Comparison of ENCODE assay signal across 12 cellular contexts in genomic region chr20:61724376-61724775, GRCh38.
DNase-seq lines count a peak whose midpoint lies in the region; ATAC-seq and TF ChIP-seq lines count a peak whose summit lies in the region.
"Had no signal": no experiment of that assay in that cellular context is flagged by ENCODE, and none has a peak within 500 bp of the region (broad histone marks: within the 10 kb centered on the region; RNA-seq: fewer than 3 reads in every experiment).

No MANE protein-coding gene starts in this region.

- H3K4me1 ChIP-seq in DND-41 (ENCODE audit: insufficient read depth, low read length) (no peaks in the 10 kb centered on the region), Karpas-422 (ENCODE audit: low read length) (peaks cover 5% of the 10 kb centered on the region), gastroesophageal sphincter (no peaks in the 10 kb centered on the region), aorta (ENCODE audit: control insufficient read depth in 1 of 2, insufficient read depth in 2 of 2, low read length in 2 of 2) (no peaks in the 10 kb centered on the region)
- H3K4me1 ChIP-seq: adrenal gland had no signal

- H3K27me3 ChIP-seq in DND-41 (ENCODE audit: insufficient read depth, low read length, poor library complexity), result no peaks in the 10 kb centered on the region
- H3K27me3 ChIP-seq in Karpas-422 (ENCODE audit: low read length), result no peaks in the 10 kb centered on the region; the same call in 1 of the 2 replicates
- no peaks in the 10 kb centered on the region for H3K27me3 ChIP-seq in brain microvascular endothelial cell (replicated peaks)
- H3K27me3 ChIP-seq in gastroesophageal sphincter, result peaks cover 61% of the 10 kb centered on the region
- H3K27me3 ChIP-seq in aorta (ENCODE audit: control insufficient read depth in 1 of 2, insufficient read depth in 2 of 2, low read length in 1 of 2), result no peaks in the 10 kb centered on the region
- H3K27me3 ChIP-seq: adrenal gland had no signal

- in situ Hi-C loops in brain microvascular endothelial cell (cut with HindIII; ENCODE audit: low pct_ligation_motif_present, low sequenced_read_pairs), result no loop called here

- TF ChIP-seq CTCF in DND-41 (IDR thresholded peaks at IDR 0.05; ENCODE audit: borderline replicate concordance, extremely low read depth, low read length, poor library complexity, severe bottlenecking) (peak; percentile 49), brain microvascular endothelial cell (IDR thresholded peaks at IDR 0.05; ENCODE audit: low read depth, low read length, missing control alignments) (peak; percentile 49), nephron (IDR thresholded peaks at IDR 0.05; ENCODE audit: unreplicated experiment in 3 of 3) (peak; percentile 16 to 43 (median 31)), gastroesophageal sphincter (IDR thresholded peaks at IDR 0.05) (no peak)

- H3K9me3 ChIP-seq in DND-41 (ENCODE audit: insufficient read depth, low read length, severe bottlenecking) (peaks cover 3% of the 10 kb centered on the region), Karpas-422 (ENCODE audit: low read length) (no peaks in the 10 kb centered on the region), gastroesophageal sphincter (no peaks in the 10 kb centered on the region), aorta (ENCODE audit: control insufficient read depth, low read length) (peaks cover 3% of the 10 kb centered on the region)
- H3K9me3 ChIP-seq: adrenal gland had no signal

- no peaks in the 10 kb centered on the region for H3K9me2 ChIP-seq in Karpas-422 (replicated peaks; ENCODE audit: insufficient read depth, low read length)

- H3K9ac ChIP-seq in DND-41 (ENCODE audit: low read depth, low read length), result no peak overlapping the region
- no peak overlapping the region for H3K9ac ChIP-seq in Karpas-422 (ENCODE audit: low read length)

- H3K79me2 ChIP-seq in DND-41 (ENCODE audit: insufficient read depth, low read length), result no peaks in the 10 kb centered on the region
- H3K79me2 ChIP-seq in Karpas-422 (ENCODE audit: low read length), result no peaks in the 10 kb centered on the region

- WGBS in gastroesophageal sphincter (ENCODE audit: low coverage in 1 of 2), 2 donors, result 5% methylated on average over 3 of the region's 4 CpGs; no CpG with 5 or more reads in 1 of the 2 donors
- WGBS in aorta, 2 donors, result 3% methylated on average over 4 of the region's 4 CpGs

- H2AFZ ChIP-seq in DND-41 (ENCODE audit: low read depth, low read length), result no peak overlapping the region
- H2AFZ ChIP-seq in Karpas-422 (ENCODE audit: low read length), result no peak overlapping the region

- H3K36me3 ChIP-seq in DND-41 (ENCODE audit: insufficient read depth, low read length), result no peaks in the 10 kb centered on the region
- no peaks in the 10 kb centered on the region for H3K36me3 ChIP-seq in Karpas-422 (ENCODE audit: insufficient read depth, low read length)
- no peaks in the 10 kb centered on the region for H3K36me3 ChIP-seq in brain microvascular endothelial cell (replicated peaks)
- H3K36me3 ChIP-seq in gastroesophageal sphincter, result no peaks in the 10 kb centered on the region
- H3K36me3 ChIP-seq in aorta (ENCODE audit: control insufficient read depth in 1 of 2, insufficient read depth in 2 of 2, low read length in 1 of 2), result no peaks in the 10 kb centered on the region
- H3K36me3 ChIP-seq: adrenal gland had no signal

- no peak for TF ChIP-seq POLR2A in gastroesophageal sphincter (IDR thresholded peaks at IDR 0.05)

- peaks cover 8% of the 10 kb centered on the region for H3K4me1 Mint-ChIP-seq in nephron

- peaks cover 15% of the 10 kb centered on the region for H3K27me3 Mint-ChIP-seq in nephron (ENCODE audit: low read depth)

- H3K4me3 Mint-ChIP-seq in nephron, result no peak overlapping the region

- no peak for ATAC-seq in DND-41 (ENCODE audit: insufficient read depth, low read depth)
- no peak for ATAC-seq in gastroesophageal sphincter
- no peak for ATAC-seq in aorta (ENCODE audit: low FRiP score)

- intact Hi-C loops in aorta (cut with DNase I), result no loop called here

- H3K4me2 ChIP-seq in DND-41 (ENCODE audit: insufficient read depth, low read length) (no peak overlapping the region), Karpas-422 (ENCODE audit: low read depth, low read length, poor library complexity, severe bottlenecking) (no peak overlapping the region)

- no peak overlapping the region for H3K27ac Mint-ChIP-seq in nephron
- H3K27ac Mint-ChIP-seq: naive B cell had no signal

- H3K36me3 Mint-ChIP-seq in nephron (ENCODE audit: low read depth), result no peaks in the 10 kb centered on the region
- H3K36me3 Mint-ChIP-seq: naive B cell had no signal

- H4K20me1 ChIP-seq in DND-41 (ENCODE audit: insufficient read depth, low read length) (no peaks in the 10 kb centered on the region; the same call in 1 of the 2 replicates), Karpas-422 (ENCODE audit: insufficient read depth, low read depth, low read length) (peaks cover 14% of the 10 kb centered on the region; the same call in 1 of the 2 replicates)

- no peaks in the 10 kb centered on the region for H3K9me3 Mint-ChIP-seq in nephron

- H3K27ac ChIP-seq in DND-41 (ENCODE audit: low read length), result no peak overlapping the region
- no peak overlapping the region for H3K27ac ChIP-seq in Karpas-422 (ENCODE audit: low read length)
- H3K27ac ChIP-seq in brain microvascular endothelial cell, result no peak overlapping the region
- H3K27ac ChIP-seq in gastroesophageal sphincter, result no peak overlapping the region
- no peak overlapping the region for H3K27ac ChIP-seq in aorta (ENCODE audit: low read depth in 1 of 2, low read length in 2 of 2)
- H3K27ac ChIP-seq: adrenal gland had no signal

- H3K4me3 ChIP-seq in DND-41 (ENCODE audit: low read depth in 1 of 2, low read length in 2 of 2) (no peak overlapping the region), Karpas-422 (ENCODE audit: low read length) (no peak overlapping the region), brain microvascular endothelial cell (ENCODE audit: low read depth, low read length) (no peak overlapping the region), gastroesophageal sphincter (no peak overlapping the region), aorta (ENCODE audit: low read length in 2 of 2) (no peak overlapping the region)
- H3K4me3 ChIP-seq: adrenal gland had no signal

- TF ChIP-seq EP300 in gastroesophageal sphincter (IDR thresholded peaks at IDR 0.05), result no peak

- DNase-seq in DND-41 (no peak), Karpas-422 (peak; percentile 47), brain microvascular endothelial cell (no peak), DMS53 treated with DMSO at 0.1 percent for 48 hours (lab: John Stamatoyannopoulos, UW; ENCODE audit: unreplicated experiment) (no peak), aorta (no peak)
- DNase-seq in activated CD4-positive, alpha-beta T cell treated with anti-CD3 and anti-CD28 coated beads, Interleukin-2, amount 50 U/mL, for 4 hours, result no peak
- DNase-seq: activated CD8-positive, alpha-beta memory T cell treated with anti-CD3 and anti-CD28 coated beads, Interleukin-2, amount 50 U/mL, for 4 hours; adrenal gland; naive B cell; NCI-H187 treated with DMSO at 0.1 percent for 48 hours had no signal

Comparison
In these comparisons a context has a peak if more than half of its experiments do, and no peak if none do; other contexts are left out.
1. CTCF ChIP-seq: peak in DND-41 (single experiment), brain microvascular endothelial cell (single experiment) and nephron (3 of 3); none in gastroesophageal sphincter (0 of 4).